ENCODE assay signal across 1 cellular context in the genomic region with DNA sequence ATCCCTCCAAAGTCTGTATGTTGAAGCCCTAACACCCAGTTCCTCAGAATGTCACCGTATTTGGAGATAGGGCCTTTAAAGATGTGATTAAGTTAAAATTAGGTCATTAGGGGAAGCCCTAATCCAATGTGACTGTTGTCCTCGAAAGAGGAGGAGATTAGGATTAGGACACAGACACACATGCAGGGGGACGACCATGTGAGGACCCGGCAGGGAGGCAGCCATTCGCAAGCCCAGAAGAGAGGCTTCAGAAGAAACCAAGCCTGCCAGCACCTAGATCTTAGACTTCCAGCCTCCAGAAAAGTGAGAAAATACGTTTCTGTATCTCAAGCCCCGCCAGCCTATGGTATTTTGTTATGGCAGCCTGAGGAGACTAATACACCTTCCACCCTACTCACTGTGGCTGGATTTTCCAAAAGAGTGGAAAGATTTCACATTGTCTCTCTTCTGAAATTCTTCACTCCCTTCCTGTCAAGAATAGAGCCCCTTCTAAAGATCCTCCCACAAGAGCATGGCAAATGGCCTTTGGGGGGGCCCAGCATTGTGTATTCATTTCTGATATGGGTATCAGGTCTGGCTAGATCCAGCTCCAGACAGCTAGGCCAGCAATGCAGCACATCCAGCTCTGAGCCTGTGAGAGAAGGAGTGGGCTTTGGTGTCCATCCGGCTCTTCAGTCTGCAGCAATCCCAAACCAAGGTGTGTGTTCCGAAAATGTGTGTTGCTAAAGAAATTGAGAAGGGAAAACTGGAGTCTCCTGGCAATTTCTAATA.
TF ChIP-seq lines count a peak whose summit lies in the region.

No MANE protein-coding gene starts in this region.

TF ChIP-seq in endothelial cell of umbilical vein, 7 proteins besides CTCF, POLR2A, EP300 and RAD21:
- TF ChIP-seq MYC (IDR thresholded peaks at IDR 0.05; ENCODE audit: low read depth, low read length) (no peak), EZH2 (IDR thresholded peaks at IDR 0.05; ENCODE audit: borderline replicate concordance, low read depth, low read length, severe bottlenecking) (no peak), POLR2AphosphoS5 (IDR thresholded peaks at IDR 0.05; ENCODE audit: insufficient read depth, low read depth, low read length) (no peak), JUN (IDR thresholded peaks at IDR 0.05; ENCODE audit: borderline replicate concordance, insufficient read depth, insufficient read length, low read depth) (no peak)
